9 cellular contexts compared by ENCODE assay signal in the genomic region with DNA sequence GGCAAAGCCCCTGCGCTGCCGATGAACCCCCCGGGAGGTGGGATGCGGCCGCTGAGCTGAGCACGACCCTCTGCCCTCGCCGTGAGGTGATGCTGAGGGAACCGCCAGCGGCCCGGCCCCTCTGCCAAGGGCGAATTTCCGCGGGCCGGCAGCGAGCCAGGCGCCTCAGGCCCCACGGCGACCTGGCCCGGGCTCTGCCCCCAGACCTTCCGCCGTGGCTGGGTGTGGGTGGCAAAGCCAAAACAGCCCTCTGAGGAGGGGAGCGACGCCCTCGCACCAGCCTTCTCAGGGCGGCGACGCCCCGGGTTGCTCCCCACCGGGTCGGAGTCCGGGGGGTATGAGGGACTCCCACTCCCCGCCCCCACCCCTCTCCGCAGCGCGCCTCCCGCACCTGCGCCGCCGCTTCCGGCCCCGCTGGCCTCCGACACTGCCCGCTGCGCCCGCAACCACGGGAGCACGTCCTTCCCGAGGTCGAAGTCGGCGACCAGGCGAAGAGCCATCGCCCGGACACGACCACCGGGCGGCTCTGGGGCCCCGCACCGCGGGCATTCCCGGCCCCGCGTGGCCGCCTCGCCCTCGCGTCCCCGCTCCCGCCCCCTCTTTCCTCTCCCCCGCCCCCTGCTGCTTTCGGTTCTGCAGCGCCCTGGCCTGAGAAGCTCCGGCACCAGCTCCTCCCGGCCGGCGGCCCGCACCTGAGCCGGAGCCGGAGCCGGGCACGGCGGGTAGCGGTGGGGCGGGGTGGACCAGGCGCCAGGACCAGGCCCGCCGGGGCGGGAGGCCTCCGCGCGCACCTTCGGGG. TPM values are rescaled to one million over a fixed set of nuclear protein-coding genes. Genes with fewer than 3 reads are reported as not detected.
DNase-seq lines count a peak whose midpoint lies in the region; ATAC-seq, FAIRE-seq and TF ChIP-seq lines count a peak whose summit lies in the region.
"Had no signal": no experiment of that assay in that cellular context is flagged by ENCODE, and none has a peak within 500 bp of the region (broad histone marks: within the 10 kb centered on the region; RNA-seq: fewer than 3 reads in every experiment).

A gene with protein sequence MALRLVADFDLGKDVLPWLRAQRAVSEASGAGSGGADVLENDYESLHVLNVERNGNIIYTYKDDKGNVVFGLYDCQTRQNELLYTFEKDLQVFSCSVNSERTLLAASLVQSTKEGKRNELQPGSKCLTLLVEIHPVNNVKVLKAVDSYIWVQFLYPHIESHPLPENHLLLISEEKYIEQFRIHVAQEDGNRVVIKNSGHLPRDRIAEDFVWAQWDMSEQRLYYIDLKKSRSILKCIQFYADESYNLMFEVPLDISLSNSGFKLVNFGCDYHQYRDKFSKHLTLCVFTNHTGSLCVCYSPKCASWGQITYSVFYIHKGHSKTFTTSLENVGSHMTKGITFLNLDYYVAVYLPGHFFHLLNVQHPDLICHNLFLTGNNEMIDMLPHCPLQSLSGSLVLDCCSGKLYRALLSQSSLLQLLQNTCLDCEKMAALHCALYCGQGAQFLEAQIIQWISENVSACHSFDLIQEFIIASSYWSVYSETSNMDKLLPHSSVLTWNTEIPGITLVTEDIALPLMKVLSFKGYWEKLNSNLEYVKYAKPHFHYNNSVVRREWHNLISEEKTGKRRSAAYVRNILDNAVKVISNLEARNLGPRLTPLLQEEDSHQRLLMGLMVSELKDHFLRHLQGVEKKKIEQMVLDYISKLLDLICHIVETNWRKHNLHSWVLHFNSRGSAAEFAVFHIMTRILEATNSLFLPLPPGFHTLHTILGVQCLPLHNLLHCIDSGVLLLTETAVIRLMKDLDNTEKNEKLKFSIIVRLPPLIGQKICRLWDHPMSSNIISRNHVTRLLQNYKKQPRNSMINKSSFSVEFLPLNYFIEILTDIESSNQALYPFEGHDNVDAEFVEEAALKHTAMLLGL (minus strand): TSS at position 528 of the 799 bp plus-strand sequence. CDS start 28 bp downstream, at position 500.

- DNase-seq in ELF-1 (ENCODE audit: low read depth, low spot score) (peak; percentile 42), M059J (ENCODE audit: low read depth) (peak; percentile 67), colonic mucosa (peak; percentile 68), HepG2 (ENCODE audit: low spot score) (no peak), inferior parietal cortex (ENCODE audit: extremely low spot score) (no peak)
- DNase-seq in activated CD4-positive, CD25-positive, alpha-beta regulatory T cell treated with anti-CD3 and anti-CD28 coated beads, Interleukin-2, amount 50 U/mL, for 72 hours, result peak; percentile 58
- peak in 2 of 3 donors; percentile 20 to 25 for DNase-seq in stimulated activated CD4-positive, alpha-beta T cell treated with anti-CD3 and anti-CD28 coated beads, TNF-alpha, amount 100 ng/mL, for 1 hour (ENCODE audit: low read depth in 3 of 3, low spot score in 1 of 3)

- H3K4me3 ChIP-seq in colonic mucosa (peak within 1 kb of the TSS; percentile 74), HepG2 (replicated peaks in 1 of 3; ENCODE audit: insufficient read depth in 1 of 3, low read depth in 2 of 3, low read length in 3 of 3) (peak within 1 kb of the TSS; percentile 68 to 86 (median 81))

- no peaks in the 10 kb centered on the region for H3K27me3 ChIP-seq in colonic mucosa
- H3K27me3 ChIP-seq in HepG2 (ENCODE audit: control insufficient read depth in 1 of 2, insufficient read depth in 2 of 2, low read length in 2 of 2), result no peaks in the 10 kb centered on the region

- peak; percentile 78 to 82 for TF ChIP-seq POLR2A in HepG2 (IDR thresholded peaks at IDR 0.05; ENCODE audit: insufficient read depth in 1 of 2, low read depth in 2 of 2, low read length in 2 of 2)

- H3K27ac ChIP-seq in colonic mucosa, result peak within 1 kb of the TSS; percentile 80
- peak within 1 kb of the TSS; percentile 94 for H3K27ac ChIP-seq in HepG2 (ENCODE audit: extremely low read length, insufficient read depth, low read length)

- H4K20me1 ChIP-seq in HepG2 (ENCODE audit: insufficient read depth, low read length), result no peaks in the 10 kb centered on the region

- intact Hi-C loops in colonic mucosa (cut with DNase I), result no loop called here
- intact Hi-C loops in HepG2 (cut with micrococcal nuclease; ENCODE audit: unreplicated experiment), result loop anchor here (5.0 kb wide), 1 partner anchor 121 kb away; a partner anchor contains a TSS

- 0 out of 4 replicates have a peak, but pooled peaks of 1 of the 2 experiments have one; percentile 5 for TF ChIP-seq EP300 in HepG2 (IDR thresholded peaks at IDR 0.05; ENCODE audit: low read depth in 2 of 2, low read length in 2 of 2)
- TF ChIP-seq EP300 in HepG2 (CRISPR knock-in tag; IDR thresholded peaks at IDR 0.05; ENCODE audit: borderline replicate concordance), result no peak

- 2% methylated on average over 12 of the region's 93 CpGs for WGBS in HepG2 (ENCODE audit: low lambda C conversion rate)

- POLR2A ChIA-PET in HepG2 (lab: Yijun Ruan, JAX), result interaction anchor here (0.6 to 4.0 kb wide), 20 partner anchors 8 to 171 kb away, joined by 3 to 28 read pairs (median 8); a partner anchor contains a TSS

- ATAC-seq in GM21619 (IDR thresholded peaks at IDR 0.05; ENCODE audit: unreplicated experiment) (peak; percentile 52), HepG2 (peak; percentile 88)

- no peaks in the 10 kb centered on the region for H3K9me3 ChIP-seq in colonic mucosa
- H3K9me3 ChIP-seq in HepG2 (ENCODE audit: low read length), result no peaks in the 10 kb centered on the region

- H3K36me3 ChIP-seq in colonic mucosa, result no peaks in the 10 kb centered on the region
- no peaks in the 10 kb centered on the region for H3K36me3 ChIP-seq in HepG2 (replicated peaks in 1 of 2; ENCODE audit: control insufficient read depth in 1 of 2, insufficient read depth in 2 of 2, low read length in 2 of 2)

- no peak; the same call in 1 of the 2 replicates for TF ChIP-seq RAD21 in HepG2 (CRISPR knock-in tag; IDR thresholded peaks at IDR 0.05)

- H3K4me1 ChIP-seq in colonic mucosa, result no peaks in the 10 kb centered on the region
- H3K4me1 ChIP-seq in HepG2 (ENCODE audit: insufficient read depth, low read length), result peaks cover 71% of the 10 kb centered on the region

- FAIRE-seq in HepG2 (lab: Jason Lieb, UNC), result no peak
- FAIRE-seq: islet of Langerhans had no signal

- in situ Hi-C loops in HepG2 (cut with HindIII; ENCODE audit: extremely low pct_ligation_motif_present, low pct_unique_long_range_greater_than_20kb), result no loop called here

- BruUV-seq in HepG2 (replicated peaks; lab: Mats Ljungman, UMichigan), result no TSS peak

- no peak for TF ChIP-seq CTCF in colonic mucosa (IDR thresholded peaks at IDR 0.05)
- TF ChIP-seq CTCF in HepG2 (CRISPR knock-in tag; IDR thresholded peaks at IDR 0.05), result no peak

- H2AFZ ChIP-seq in HepG2 (ENCODE audit: low read length), result no peak within 1 kb of the TSS

- CTCF ChIA-PET in HepG2 (lab: Yijun Ruan, JAX; ENCODE audit: low intra/inter-chr PET ratio, low total read pairs), result no interaction called here

- H3K79me2 ChIP-seq in HepG2 (ENCODE audit: insufficient read depth, low read length), result peaks cover 54% of the 10 kb centered on the region

- H3K4me2 ChIP-seq in HepG2 (ENCODE audit: low read depth, low read length), result peak within 1 kb of the TSS; percentile 95

- H3K9ac ChIP-seq in colonic mucosa (ENCODE audit: low read depth in 2 of 2, low read length in 2 of 2), result peak within 1 kb of the TSS; percentile 77 to 80
- peak within 1 kb of the TSS; percentile 98 for H3K9ac ChIP-seq in HepG2 (ENCODE audit: insufficient read depth, low read depth, low read length)

RNA-seq across cellular contexts. Expression of the gene that starts here (rescaled TPM):
- 4.4 and 6.9 TPM in 2 replicates for total RNA-seq in M059J (2014; rRNA removed; shearing (Covaris generic))
- total RNA-seq in colonic mucosa, result 1 to 10 TPM; 3.7 to 7.7 TPM
- 15.6 and 34.6 TPM in 2 replicates for total RNA-seq in HepG2 (2016; rRNA removed; fragmentation: Illumina TruSeq; extraction: Trizol)
- 16.9 and 17.1 TPM in 2 replicates for total RNA-seq in HepG2 (2016; cell fraction: cytosol; rRNA removed; fragmentation: Illumina TruSeq; extraction: Trizol; ENCODE audit: low read depth)
- 17.6 and 34.6 TPM in 2 replicates for total RNA-seq in HepG2 (2016; cell fraction: insoluble cytoplasmic fraction; rRNA removed; fragmentation: Illumina TruSeq; extraction: Trizol)
- total RNA-seq in HepG2 (2016; cell fraction: membrane; rRNA removed; fragmentation: Illumina TruSeq; extraction: Trizol), result 15.9 and 18.6 TPM in 2 replicates
- 83.9 and 97.3 TPM in 2 replicates for total RNA-seq in HepG2 (2016; cell fraction: nucleus; rRNA removed; fragmentation: Illumina TruSeq; extraction: Trizol)
- 33.6 and 40.6 TPM in 2 replicates for polyA plus RNA-seq in HepG2 (2011; rRNA removed)
- 6.9 and 7.5 TPM in 2 replicates for polyA plus RNA-seq in HepG2 (2011; cell fraction: cytosol; rRNA removed)
- polyA plus RNA-seq in HepG2 (2011; cell fraction: nucleus; rRNA removed), result 125 and 131 TPM in 2 replicates
- 13.4 and 21.8 TPM in 2 replicates for polyA plus RNA-seq in HepG2 (2012)
- polyA plus RNA-seq in HepG2 (2016; cell fraction: cytosol; fragmentation: Illumina TruSeq; extraction: Trizol; ENCODE audit: low read depth), result 2.5 and 2.9 TPM in 2 replicates
- polyA plus RNA-seq in HepG2 (2016; cell fraction: insoluble cytoplasmic fraction; fragmentation: Illumina TruSeq; extraction: Trizol; ENCODE audit: low read depth), result 11.8 and 12.4 TPM in 2 replicates
- 5.4 and 5.5 TPM in 2 replicates for polyA plus RNA-seq in HepG2 (2016; cell fraction: membrane; fragmentation: Illumina TruSeq; extraction: Trizol; ENCODE audit: low read depth)
- polyA plus RNA-seq in HepG2 (2016; cell fraction: nucleus; fragmentation: Illumina TruSeq; extraction: Trizol; ENCODE audit: insufficient read depth, low read depth), result 116 and 121 TPM in 2 replicates
- 28.9 TPM in 1 of 2 replicates, not detected in the other for polyA minus RNA-seq in HepG2 (2011; rRNA and poly(A)+ RNA removed; ENCODE audit: low replicate concordance)
- 5.1 and 7.3 TPM in 2 replicates for polyA minus RNA-seq in HepG2 (2011; cell fraction: cytosol; rRNA and poly(A)+ RNA removed)
- 126 and 129 TPM in 2 replicates for polyA minus RNA-seq in HepG2 (2011; cell fraction: nucleus; rRNA and poly(A)+ RNA removed)

Comparison
In these comparisons a context has a peak if more than half of its experiments do, and no peak if none do; other contexts are left out.
1. DNase-seq: peak in ELF-1 (single experiment), M059J (single experiment), activated CD4-positive, CD25-positive, alpha-beta regulatory T cell treated with anti-CD3 and anti-CD28 coated beads, Interleukin-2, amount 50 U/mL, for 72 hours (single experiment), colonic mucosa (single experiment) and stimulated activated CD4-positive, alpha-beta T cell treated with anti-CD3 and anti-CD28 coated beads, TNF-alpha, amount 100 ng/mL, for 1 hour (2 of 3); none in HepG2 (single experiment) and inferior parietal cortex (single experiment).